In genomic region chr14:61631044-61631692, GRCh38 we compare ENCODE assay signal across 18 cellular contexts.
"Had no signal": no experiment of that assay in that cellular context is flagged by ENCODE, and none has a peak within 500 bp of the region (broad histone marks: within the 10 kb centered on the region; RNA-seq: fewer than 3 reads in every experiment).

No MANE protein-coding gene starts in this region.

- H3K36me3 ChIP-seq: upper lobe of left lung had no signal

- DNase-seq: activated CD4-positive, alpha-beta T cell treated with anti-CD3 and anti-CD28 coated beads, Interleukin-2, amount 50 U/mL, for 4 hours; activated CD4-positive, CD25-positive, alpha-beta regulatory T cell treated with anti-CD3 and anti-CD28 coated beads, Interleukin-2, amount 50 U/mL, for 72 hours; activated T-cell treated with anti-CD3 and anti-CD28 coated beads, Interleukin-2, amount 50 U/mL, for 1 hour; body of pancreas; central memory CD4-positive, alpha-beta T cell; effector CD4-positive, alpha-beta T cell; hypothalamus; kidney glomerular epithelial cell; naive thymus-derived CD4-positive, alpha-beta T cell; occipital lobe; stimulated activated CD4-positive, alpha-beta T cell treated with anti-CD3 and anti-CD28 coated beads, Interleukin-2, amount 100 ng/mL, for 48 hours; stimulated activated CD8-positive, alpha-beta memory T cell treated with anti-CD3 and anti-CD28 coated beads, Interleukin-4, amount 100 ng/mL, for 48 hours; stimulated activated naive CD8-positive, alpha-beta T cell treated with anti-CD3 and anti-CD28 coated beads, Interleukin-15, Interleukin-2, amounts not matched to agents 100 U/mL and 50 U/mL, for 24 hours; upper lobe of left lung had no signal

- ATAC-seq: body of pancreas; naive thymus-derived CD4-positive, alpha-beta T cell; sciatic nerve; stimulated activated naive CD8-positive, alpha-beta T cell treated with anti-CD3 and anti-CD28 coated beads, Interleukin-15, Interleukin-2, amounts not matched to agents 100 U/mL and 50 U/mL, for 24 hours had no signal

- H3K27ac ChIP-seq: body of pancreas, coronary artery, upper lobe of left lung had no signal

- H3K4me1 ChIP-seq: body of pancreas, upper lobe of left lung had no signal

- H3K27me3 Mint-ChIP-seq: activated naive CD4-positive, alpha-beta T cell treated with anti-CD3 and anti-CD28 coated beads, Interleukin-2, amount 50 U/mL, for 24 hours; naive thymus-derived CD4-positive, alpha-beta T cell had no signal

- H3K4me3 Mint-ChIP-seq: activated naive CD4-positive, alpha-beta T cell treated with anti-CD3 and anti-CD28 coated beads, Interleukin-2, amount 50 U/mL, for 24 hours had no signal

- H3K9me3 Mint-ChIP-seq: activated naive CD4-positive, alpha-beta T cell treated with anti-CD3 and anti-CD28 coated beads, Interleukin-2, amount 50 U/mL, for 24 hours had no signal

- H3K27ac Mint-ChIP-seq: activated naive CD4-positive, alpha-beta T cell treated with anti-CD3 and anti-CD28 coated beads, Interleukin-2, amount 50 U/mL, for 24 hours; naive thymus-derived CD4-positive, alpha-beta T cell had no signal

- H3K9me3 ChIP-seq: body of pancreas, upper lobe of left lung had no signal

- H3K4me3 ChIP-seq: body of pancreas, coronary artery, lung, upper lobe of left lung had no signal

- H3K27me3 ChIP-seq: body of pancreas, upper lobe of left lung had no signal

- H3K36me3 Mint-ChIP-seq: activated naive CD4-positive, alpha-beta T cell treated with anti-CD3 and anti-CD28 coated beads, Interleukin-2, amount 50 U/mL, for 24 hours had no signal
